Comparison of ENCODE assay signal across 25 cellular contexts in genomic region chr1:165496493-165496892, GRCh38. TPM values are rescaled to one million over a fixed set of nuclear protein-coding genes. Genes with fewer than 3 reads are reported as not detected.
"Had no signal": no experiment of that assay in that cellular context is flagged by ENCODE, and none has a peak within 500 bp of the region (broad histone marks: within the 10 kb centered on the region; RNA-seq: fewer than 3 reads in every experiment).

No MANE protein-coding gene starts in this region.

- H3K9me3 ChIP-seq: left lung, suprapubic skin, transverse colon had no signal

- H3K27ac ChIP-seq: dorsolateral prefrontal cortex, left lung, skin epidermis, suprapubic skin, transverse colon had no signal

- ATAC-seq: activated CD8-positive, alpha-beta T cell treated with anti-CD3 and anti-CD28 coated beads for 36 hours; activated T-helper 17 cell treated with anti-CD3 and anti-CD28 coated beads, Interleukin-2, amount 50 U/mL, for 72 hours; left lung; naive thymus-derived CD4-positive, alpha-beta T cell; stimulated activated naive CD8-positive, alpha-beta T cell treated with anti-CD3 and anti-CD28 coated beads, Interleukin-15, amount 100 ng/mL, for 72 hours; WTC11 had no signal

- H3K4me3 ChIP-seq: dorsolateral prefrontal cortex, left lung, skin epidermis, suprapubic skin, transverse colon had no signal

- H3K36me3 ChIP-seq: left lung, suprapubic skin, transverse colon had no signal

- H3K27me3 ChIP-seq: dorsolateral prefrontal cortex, left lung, suprapubic skin, transverse colon had no signal

- DNase-seq: activated CD4-positive, alpha-beta T cell treated with anti-CD3 and anti-CD28 coated beads for 4 hours; activated CD8-positive, alpha-beta T cell treated with anti-CD3 and anti-CD28 coated beads for 36 hours; activated naive CD4-positive, alpha-beta T cell; activated naive CD8-positive, alpha-beta T cell treated with anti-CD3 and anti-CD28 coated beads, Interleukin-2, amount 10 ng/mL, durations not matched to agents 7 days and 5 days; activated T-cell treated with anti-CD3 and anti-CD28 coated beads, Interleukin-2, amount 50 U/mL, for 1 hour; amygdala; central memory CD4-positive, alpha-beta T cell; dorsolateral prefrontal cortex; foreskin fibroblast; hypothalamus; kidney; left lung; naive thymus-derived CD4-positive, alpha-beta T cell; posterior cingulate gyrus; retina; stimulated activated CD4-positive, alpha-beta T cell treated with anti-CD3 and anti-CD28 coated beads, Interleukin-15, amount 100 ng/mL, for 24 hours; stimulated activated CD4-positive, alpha-beta T cell treated with anti-CD3 and anti-CD28 coated beads, Interleukin-4, amount 100 ng/mL, for 1 hour; stimulated activated naive CD8-positive, alpha-beta T cell treated with anti-CD3 and anti-CD28 coated beads, Interleukin-15, amount 100 ng/mL, for 72 hours; transverse colon had no signal

- H3K4me1 ChIP-seq: left lung, suprapubic skin, transverse colon had no signal

RNA-seq across cellular contexts. Expression of gene LRRC52, which starts 47.3 kb away (rescaled TPM):
- total RNA-seq: activated CD8-positive, alpha-beta T cell treated with anti-CD3 and anti-CD28 coated beads for 36 hours; activated naive CD8-positive, alpha-beta T cell treated with anti-CD3 and anti-CD28 coated beads, Interleukin-2, amount 10 ng/mL, durations not matched to agents 7 days and 5 days; activated T-helper 17 cell treated with anti-CD3 and anti-CD28 coated beads, Interleukin-2, amount 50 U/mL, for 72 hours; glomerular endothelial cell; kidney; left lung; mucosa of gallbladder; naive thymus-derived CD4-positive, alpha-beta T cell; suprapubic skin; transverse colon; WTC11 had no signal

RNA-seq across cellular contexts. Expression of gene RXRG, which starts 51.6 kb away (rescaled TPM):
- total RNA-seq: activated CD8-positive, alpha-beta T cell treated with anti-CD3 and anti-CD28 coated beads for 36 hours; activated naive CD8-positive, alpha-beta T cell treated with anti-CD3 and anti-CD28 coated beads, Interleukin-2, amount 10 ng/mL, durations not matched to agents 7 days and 5 days; activated T-helper 17 cell treated with anti-CD3 and anti-CD28 coated beads, Interleukin-2, amount 50 U/mL, for 72 hours; glomerular endothelial cell; naive thymus-derived CD4-positive, alpha-beta T cell; WTC11 had no signal
